ENCODE assay signal across 8 cellular contexts in the genomic region with DNA sequence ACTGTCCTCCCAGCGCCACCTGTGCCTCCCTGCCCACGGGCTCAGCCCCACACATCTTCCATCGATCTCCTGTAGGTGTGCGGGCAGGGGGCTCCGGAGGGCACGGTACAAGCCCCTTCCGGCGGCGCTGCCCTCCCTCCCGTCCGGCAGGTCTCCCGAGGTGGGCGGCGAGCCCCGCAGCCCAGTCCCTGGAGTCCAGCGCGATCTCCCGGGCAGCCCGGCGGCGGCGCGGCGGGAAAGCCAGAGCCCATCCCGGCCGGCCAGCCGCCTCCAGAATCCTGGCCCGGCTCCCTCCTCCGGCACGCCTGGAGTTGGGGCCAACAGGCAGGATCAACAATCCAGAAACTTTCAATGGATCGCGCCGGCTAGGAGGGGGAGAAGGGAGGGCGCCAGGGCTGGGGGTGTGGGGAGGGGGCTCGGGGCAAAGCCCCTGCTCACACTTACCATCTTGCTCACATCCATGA.
DNase-seq lines count a peak whose midpoint lies in the region; ATAC-seq, FAIRE-seq and TF ChIP-seq lines count a peak whose summit lies in the region.

No MANE protein-coding gene starts in this region.

- CTCF ChIA-PET in CD8-positive, alpha-beta memory T cell (lab: Charles Lee), result no interaction called here

- peaks cover 15% of the 10 kb centered on the region for H3K79me2 ChIP-seq in astrocyte (ENCODE audit: insufficient read depth, low read length)

- H3K9me3 Mint-ChIP-seq in CD8-positive, alpha-beta memory T cell, result peaks cover 0 to 6% (median 4%) of the 10 kb centered on the region in 5 donors
- no peaks in the 10 kb centered on the region for H3K9me3 Mint-ChIP-seq in astrocyte (ENCODE audit: unreplicated experiment)

- H3K4me1 Mint-ChIP-seq in CD8-positive, alpha-beta memory T cell, result peaks cover 16 to 20% (median 17%) of the 10 kb centered on the region in 3 donors
- H3K4me1 Mint-ChIP-seq in astrocyte (ENCODE audit: low read depth, unreplicated experiment), result no peaks in the 10 kb centered on the region

- no peaks in the 10 kb centered on the region for H3K36me3 ChIP-seq in CD8-positive, alpha-beta memory T cell (ENCODE audit: insufficient read depth, low read length)
- H3K36me3 ChIP-seq in astrocyte (ENCODE audit: insufficient read depth, low read length) (no peaks in the 10 kb centered on the region), psoas muscle (ENCODE audit: insufficient read depth in 1 of 2, low read depth in 1 of 2) (no peaks in the 10 kb centered on the region)

- no peak for DNase-seq in CD8-positive, alpha-beta memory T cell
- DNase-seq in astrocyte (ENCODE audit: low read depth) (no peak), hypothalamus (lab: John Stamatoyannopoulos, UW) (peak in 36 of 51 donors; percentile 19 to 80 (median 63)), psoas muscle (peak; percentile 53 to 68)

- H3K36me3 Mint-ChIP-seq in CD8-positive, alpha-beta memory T cell, result peaks cover 0 to 3% (median 2%) of the 10 kb centered on the region in 3 donors
- H3K36me3 Mint-ChIP-seq in astrocyte (ENCODE audit: low read depth, unreplicated experiment), result no peaks in the 10 kb centered on the region

- POLR2A ChIA-PET in CD8-positive, alpha-beta memory T cell (lab: Charles Lee), result interaction anchor here (0.6 kb wide), 1 partner anchor 60 kb away, joined by 5 read pairs; no protein-coding TSS in a partner anchor

- 1 to 4% (median 1%) methylated on average over 23 to 35 of the region's 35 CpGs for WGBS in psoas muscle, 3 donors

- no peak overlapping the region for H3K27ac ChIP-seq in CD8-positive, alpha-beta memory T cell (ENCODE audit: low read depth, low read length)
- H3K27ac ChIP-seq in astrocyte (ENCODE audit: low read depth, low read length) (no peak overlapping the region), psoas muscle (peak overlapping the region; percentile 46)

- H3K4me2 ChIP-seq in astrocyte (ENCODE audit: low read length), result peak overlapping the region; percentile 99

- no peak for TF ChIP-seq CTCF in astrocyte (IDR thresholded peaks at IDR 0.05; ENCODE audit: insufficient read depth, low read depth, low read length)
- no peak for TF ChIP-seq CTCF in psoas muscle (IDR thresholded peaks at IDR 0.05)

- TF ChIP-seq EP300 in Ishikawa (IDR thresholded peaks at IDR 0.05; ENCODE audit: borderline replicate concordance), result no peak

- ATAC-seq in psoas muscle, result peak; percentile 48 to 75 (median 59)
- no peak for ATAC-seq in GM18511 (IDR thresholded peaks at IDR 0.05; ENCODE audit: unreplicated experiment)
- ATAC-seq in HG02884 (IDR thresholded peaks at IDR 0.05; ENCODE audit: unreplicated experiment), result no peak
- no peak for ATAC-seq in GM19467 (IDR thresholded peaks at IDR 0.05; ENCODE audit: unreplicated experiment)

- H3K4me3 Mint-ChIP-seq in CD8-positive, alpha-beta memory T cell, result peak overlapping the region; percentile 44 to 74 (median 73)
- peak overlapping the region; percentile 85 for H3K4me3 Mint-ChIP-seq in astrocyte (ENCODE audit: unreplicated experiment)

- peak overlapping the region; percentile 86 for H2AFZ ChIP-seq in astrocyte (ENCODE audit: low read depth, low read length)

- peaks cover 4% of the 10 kb centered on the region for H3K9me3 ChIP-seq in CD8-positive, alpha-beta memory T cell (ENCODE audit: low read length)
- H3K9me3 ChIP-seq in astrocyte (ENCODE audit: insufficient read depth, low read depth, low read length), result no peaks in the 10 kb centered on the region
- H3K9me3 ChIP-seq in psoas muscle, result peaks cover 6% of the 10 kb centered on the region

- no peak overlapping the region for H3K27ac Mint-ChIP-seq in CD8-positive, alpha-beta memory T cell
- H3K27ac Mint-ChIP-seq in astrocyte (ENCODE audit: unreplicated experiment), result no peak overlapping the region

- intact Hi-C loops in psoas muscle (cut with DNase I), result no loop called here

- H4K20me1 ChIP-seq in astrocyte (ENCODE audit: insufficient read depth, low read length), result peaks cover 7% of the 10 kb centered on the region

- H3K4me1 ChIP-seq in CD8-positive, alpha-beta memory T cell (ENCODE audit: insufficient read depth, low read length), result peaks cover 7% of the 10 kb centered on the region
- H3K4me1 ChIP-seq in astrocyte (ENCODE audit: insufficient read depth, low read length) (peaks cover 14% of the 10 kb centered on the region), psoas muscle (peaks cover 6% of the 10 kb centered on the region)

- H3K4me3 ChIP-seq in CD8-positive, alpha-beta memory T cell (ENCODE audit: low read length), result no peak overlapping the region
- H3K4me3 ChIP-seq in astrocyte (ENCODE audit: insufficient read depth, low read depth, low read length), result peak overlapping the region; percentile 63
- H3K4me3 ChIP-seq in psoas muscle, result peak overlapping the region; percentile 77

- no peak for FAIRE-seq in astrocyte (lab: Jason Lieb, UNC)

- no peak for TF ChIP-seq RAD21 in Ishikawa (IDR thresholded peaks at IDR 0.05; ENCODE audit: low read depth)

- H3K27me3 ChIP-seq in CD8-positive, alpha-beta memory T cell (ENCODE audit: insufficient read depth, low read length, poor library complexity, severe bottlenecking), result no peaks in the 10 kb centered on the region
- H3K27me3 ChIP-seq in astrocyte (ENCODE audit: insufficient read depth, low read length) (no peaks in the 10 kb centered on the region), psoas muscle (ENCODE audit: insufficient read depth in 3 of 3, low read length in 2 of 3) (peaks cover 0 to 5% (median 2%) of the 10 kb centered on the region in 3 donors)

- H3K9ac ChIP-seq in astrocyte (ENCODE audit: low read length), result peak overlapping the region; percentile 79

- H3K27me3 Mint-ChIP-seq in CD8-positive, alpha-beta memory T cell, result peaks cover 0 to 3% of the 10 kb centered on the region in 2 donors
- peaks cover 5% of the 10 kb centered on the region for H3K27me3 Mint-ChIP-seq in astrocyte (ENCODE audit: low read depth, unreplicated experiment)

TF ChIP-seq in Ishikawa, 13 proteins besides CTCF, POLR2A, EP300 and RAD21:
- no peak for TF ChIP-seq TCF12 (IDR thresholded peaks at IDR 0.05; ENCODE audit: low read depth)
- TF ChIP-seq TAF1 (IDR thresholded peaks at IDR 0.05; ENCODE audit: low read depth), result no peak
- no peak for TF ChIP-seq YY1 (IDR thresholded peaks at IDR 0.05; ENCODE audit: low read depth)
- TF ChIP-seq ZBTB7A (IDR thresholded peaks at IDR 0.05; ENCODE audit: low read depth), result peak; percentile 80

Comparison
In these comparisons a context has a peak if more than half of its experiments do, and no peak if none do; other contexts are left out.
1. DNase-seq: peak in hypothalamus (36 of 51) and psoas muscle (2 of 2); none in CD8-positive, alpha-beta memory T cell (0 of 5) and astrocyte (single experiment).
2. ATAC-seq: peak in psoas muscle (4 of 4); none in GM18511 (single experiment), HG02884 (single experiment) and GM19467 (single experiment).